Comparison of ENCODE assay signal across 8 cellular contexts in genomic region chr4:139082750-139083532, GRCh38.
DNase-seq lines count a peak whose midpoint lies in the region; ATAC-seq and TF ChIP-seq lines count a peak whose summit lies in the region.

No MANE protein-coding gene starts in this region.

- intact Hi-C loops in vagina (cut with DNase I) = loop anchor here (5.0 kb wide), 2 partner anchors 94 to 214 kb away; partner anchors contain the start of gene ELF2

- H3K9me3 ChIP-seq in vagina = no peaks in the 10 kb centered on the region

- peak overlapping the region; percentile 95 for H3K27ac ChIP-seq in vagina

- DNase-seq in NCI-H2029 treated with DMSO at 0.1 percent for 48 hours (lab: John Stamatoyannopoulos, UW) (peak; percentile 94), T1000 (lab: John Stamatoyannopoulos, UW) (peak; percentile 92), astrocyte of the hippocampus (ENCODE audit: low read depth, low spot score) (peak; percentile 98), hepatic stellate cell (ENCODE audit: low spot score) (peak; percentile 93), putamen (ENCODE audit: low spot score) (peak; percentile 98), vagina (ENCODE audit: extremely low spot score in 2 of 2) (peak; percentile 97 to 98)

- H3K4me1 ChIP-seq in vagina = peaks cover 38% of the 10 kb centered on the region

- peak; percentile 81 for ATAC-seq in GM18511 (IDR thresholded peaks at IDR 0.05; ENCODE audit: unreplicated experiment)
- peak; percentile 83 for ATAC-seq in HG03025 (IDR thresholded peaks at IDR 0.05; ENCODE audit: low FRiP score, unreplicated experiment)

- no peak for TF ChIP-seq POLR2A in vagina (IDR thresholded peaks at IDR 0.05)

- H3K27me3 ChIP-seq in vagina = no peaks in the 10 kb centered on the region

- H3K4me3 ChIP-seq in vagina = peak overlapping the region; percentile 83 to 92

- no peak for TF ChIP-seq CTCF in vagina (IDR thresholded peaks at IDR 0.05)

- no peaks in the 10 kb centered on the region for H3K36me3 ChIP-seq in vagina

Comparison
In these comparisons a context has a peak if more than half of its experiments do, and no peak if none do; other contexts are left out.
1. Peak in every context shown above with its lines: DNase-seq, ATAC-seq, H3K4me3 ChIP-seq and H3K27ac ChIP-seq.